23 cellular contexts compared by ENCODE assay signal in genomic region chr4:189002475-189002874, GRCh38.
"Had no signal": no experiment of that assay in that cellular context is flagged by ENCODE, and none has a peak within 500 bp of the region (broad histone marks: within the 10 kb centered on the region; RNA-seq: fewer than 3 reads in every experiment).

No MANE protein-coding gene starts in this region.

- ATAC-seq: K562, T-cell had no signal

- H3K9me3 ChIP-seq: SJSA1, SK-N-SH had no signal

- DNase-seq: Kasumi-1, MM.1S, NCI-H1092 treated with DMSO at 0.1 percent for 48 hours, NCI-H1436, NCI-H187, NCI-H2029, NCI-H2081 treated with DMSO at 0.1 percent for 48 hours, NCI-H2171, NCI-H226, NCI-H446, NCI-H510A, NCI-H524 treated with DMSO at 0.1 percent for 48 hours, NCI-H69, NCI-H774, SIG-M5, SK-N-SH, SW 1271, T-cell had no signal

- H3K4me1 ChIP-seq: SJSA1 had no signal

- H3K4me3 ChIP-seq: K562, SJSA1 had no signal

- H3K27ac ChIP-seq: KMS-11, RWPE1, SJSA1 had no signal

- H3K9ac ChIP-seq: KMS-11, SK-N-SH had no signal

- H3K36me3 ChIP-seq: SJSA1 had no signal

- H3K27me3 ChIP-seq: SJSA1 had no signal

- FAIRE-seq: K562, RCC 7860 had no signal

- H3K4me2 ChIP-seq: KMS-11, SK-N-SH had no signal
